In the genomic region with DNA sequence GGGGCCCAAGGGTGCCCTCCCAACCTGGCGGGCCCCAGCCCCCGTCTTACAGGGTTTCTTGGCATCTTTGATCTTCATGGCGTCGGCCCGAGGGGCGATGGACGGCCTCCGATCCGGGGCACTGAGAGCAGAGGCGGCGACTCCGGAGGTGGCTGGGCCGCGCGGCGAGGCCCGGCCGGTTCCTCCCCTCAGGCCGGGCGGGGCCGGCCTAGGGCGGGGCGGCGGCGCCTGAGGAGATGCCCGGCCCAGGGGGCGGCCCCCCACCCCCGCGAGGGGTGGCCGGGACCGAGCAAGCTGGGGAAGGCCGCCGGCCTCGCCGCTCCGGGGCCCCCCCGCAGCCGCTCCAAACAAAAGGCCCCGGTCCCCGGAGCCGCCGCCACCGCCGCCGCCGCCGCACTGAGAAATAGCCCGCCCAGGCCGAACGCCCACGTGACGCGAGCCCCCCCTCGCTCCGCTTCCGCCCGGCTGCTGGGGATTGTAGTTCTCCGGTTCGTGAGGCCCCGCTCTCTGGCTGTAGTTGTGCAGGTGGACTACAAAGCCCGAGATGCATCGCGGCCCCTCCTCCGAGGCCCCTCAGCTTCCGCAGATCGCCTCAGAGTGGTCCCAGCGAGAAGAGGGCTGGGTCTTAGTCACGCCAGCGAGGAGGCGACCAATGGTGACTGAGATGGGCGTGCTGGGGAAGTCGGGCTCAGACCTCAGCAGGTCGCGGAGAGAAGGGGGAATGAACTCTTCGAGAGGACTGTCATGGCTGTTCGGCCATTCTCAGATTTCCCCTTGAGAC, we compare ENCODE assay signal across 8 cellular contexts. TPM values are rescaled to one million over a fixed set of nuclear protein-coding genes. Genes with fewer than 3 reads are reported as not detected.
DNase-seq lines count a peak whose midpoint lies in the region; ATAC-seq lines count a peak whose summit lies in the region.

PANK3 (minus strand) TSS at position 163 of the 781 bp plus-strand sequence; CDS start at position 78, 85 bp downstream.

- peaks cover 0 to 1% (median 0%) of the 10 kb centered on the region in 3 donors for H3K9me3 Mint-ChIP-seq in IgD-negative memory B cell

- H3K4me3 Mint-ChIP-seq in IgD-negative memory B cell: peak within 1 kb of the TSS; percentile 85 to 96 (median 94)

- H3K4me1 Mint-ChIP-seq in IgD-negative memory B cell: peaks cover 30 to 37% (median 37%) of the 10 kb centered on the region in 3 donors

- H3K27me3 Mint-ChIP-seq in IgD-negative memory B cell: no peaks in the 10 kb centered on the region

- DNase-seq in DMS 273 treated with DMSO at 0.1 percent for 48 hours (lab: John Stamatoyannopoulos, UW): peak; percentile 98
- DNase-seq in OCI-M2 (lab: John Stamatoyannopoulos, UW; ENCODE audit: unreplicated experiment): peak; percentile 61
- DNase-seq in activated T-cell treated with anti-CD3 and anti-CD28 coated beads for 4 hours: peak; percentile 93
- peak; percentile 96 for DNase-seq in epidermal melanocyte (ENCODE audit: insufficient read length, low spot score)
- DNase-seq in middle frontal gyrus (ENCODE audit: extremely low spot score, low spot score): peak; percentile 98
- peak; percentile 95 for DNase-seq in stimulated activated CD8-positive, alpha-beta memory T cell treated with anti-CD3 and anti-CD28 coated beads, Interleukin-2, amount 100 ng/mL, for 48 hours (ENCODE audit: low read depth in 2 of 2)

- peak within 1 kb of the TSS; percentile 79 to 98 (median 91) for H3K27ac Mint-ChIP-seq in IgD-negative memory B cell

- H3K36me3 Mint-ChIP-seq in IgD-negative memory B cell: no peaks in the 10 kb centered on the region

- peak; percentile 92 for ATAC-seq in GM21529 (IDR thresholded peaks at IDR 0.05; ENCODE audit: unreplicated experiment)

RNA-seq across cellular contexts. Expression of gene PANK3, which starts in this region (rescaled TPM):
- polyA plus RNA-seq in IgD-negative memory B cell: 5.1 TPM

Comparison
In these comparisons a context has a peak if more than half of its experiments do, and no peak if none do; other contexts are left out.
1. Peak in every context shown above with its lines: DNase-seq and ATAC-seq.